Comparison of ENCODE assay signal across 1 cellular context in the genomic region with DNA sequence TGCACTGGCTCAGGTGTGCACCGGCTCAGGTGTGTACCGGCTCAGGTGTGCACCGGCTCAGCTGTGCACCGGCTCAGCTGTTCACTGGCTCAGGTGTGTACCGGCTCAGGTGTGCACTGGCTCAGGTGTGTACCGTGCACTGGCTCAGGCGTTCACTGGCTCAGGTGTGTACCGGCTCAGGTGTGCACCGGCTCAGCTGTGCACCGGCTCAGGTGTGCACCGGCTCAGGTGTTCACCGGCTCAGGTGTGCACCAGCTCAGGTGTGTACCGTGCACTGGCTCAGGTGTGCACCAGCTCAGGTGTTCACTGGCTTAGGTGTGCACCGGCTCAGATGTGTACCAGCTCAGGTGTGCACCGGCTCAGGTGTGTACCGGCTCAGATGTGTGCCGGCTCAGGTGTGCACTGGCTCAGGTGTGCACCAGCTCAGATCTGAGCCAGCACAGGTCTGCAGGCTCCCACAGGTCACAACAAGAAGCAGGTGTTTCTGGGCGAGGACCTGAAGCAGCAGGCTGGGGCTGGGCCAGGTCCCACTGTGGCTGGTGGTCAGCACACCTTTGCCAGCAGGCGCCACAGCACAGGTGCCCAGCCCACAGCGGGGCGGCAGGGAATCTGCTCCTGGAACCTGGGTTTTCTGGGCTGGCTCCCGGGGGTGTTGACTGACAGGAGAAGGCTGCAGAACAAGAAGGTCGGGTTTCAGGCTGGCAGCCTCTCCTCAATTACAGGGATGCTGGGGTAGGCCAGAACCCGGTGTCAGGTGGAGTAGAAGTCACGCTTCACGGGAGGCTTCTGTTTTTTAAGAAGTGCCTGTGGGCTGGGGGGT.
TF ChIP-seq lines count a peak whose summit lies in the region.

No MANE protein-coding gene starts in this region.

TF ChIP-seq in GM23338, 12 proteins besides CTCF, POLR2A, EP300 and RAD21 (continued from another document):
- TF ChIP-seq, protein P1, sequence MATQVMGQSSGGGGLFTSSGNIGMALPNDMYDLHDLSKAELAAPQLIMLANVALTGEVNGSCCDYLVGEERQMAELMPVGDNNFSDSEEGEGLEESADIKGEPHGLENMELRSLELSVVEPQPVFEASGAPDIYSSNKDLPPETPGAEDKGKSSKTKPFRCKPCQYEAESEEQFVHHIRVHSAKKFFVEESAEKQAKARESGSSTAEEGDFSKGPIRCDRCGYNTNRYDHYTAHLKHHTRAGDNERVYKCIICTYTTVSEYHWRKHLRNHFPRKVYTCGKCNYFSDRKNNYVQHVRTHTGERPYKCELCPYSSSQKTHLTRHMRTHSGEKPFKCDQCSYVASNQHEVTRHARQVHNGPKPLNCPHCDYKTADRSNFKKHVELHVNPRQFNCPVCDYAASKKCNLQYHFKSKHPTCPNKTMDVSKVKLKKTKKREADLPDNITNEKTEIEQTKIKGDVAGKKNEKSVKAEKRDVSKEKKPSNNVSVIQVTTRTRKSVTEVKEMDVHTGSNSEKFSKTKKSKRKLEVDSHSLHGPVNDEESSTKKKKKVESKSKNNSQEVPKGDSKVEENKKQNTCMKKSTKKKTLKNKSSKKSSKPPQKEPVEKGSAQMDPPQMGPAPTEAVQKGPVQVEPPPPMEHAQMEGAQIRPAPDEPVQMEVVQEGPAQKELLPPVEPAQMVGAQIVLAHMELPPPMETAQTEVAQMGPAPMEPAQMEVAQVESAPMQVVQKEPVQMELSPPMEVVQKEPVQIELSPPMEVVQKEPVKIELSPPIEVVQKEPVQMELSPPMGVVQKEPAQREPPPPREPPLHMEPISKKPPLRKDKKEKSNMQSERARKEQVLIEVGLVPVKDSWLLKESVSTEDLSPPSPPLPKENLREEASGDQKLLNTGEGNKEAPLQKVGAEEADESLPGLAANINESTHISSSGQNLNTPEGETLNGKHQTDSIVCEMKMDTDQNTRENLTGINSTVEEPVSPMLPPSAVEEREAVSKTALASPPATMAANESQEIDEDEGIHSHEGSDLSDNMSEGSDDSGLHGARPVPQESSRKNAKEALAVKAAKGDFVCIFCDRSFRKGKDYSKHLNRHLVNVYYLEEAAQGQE (IDR thresholded peaks at IDR 0.05; ENCODE audit: unreplicated experiment): no peak
- TF ChIP-seq JUNB (IDR thresholded peaks at IDR 0.05; ENCODE audit: unreplicated experiment): no peak
- no peak for TF ChIP-seq ZNF114 (CRISPR knock-in tag; IDR thresholded peaks at IDR 0.05)
- TF ChIP-seq ZNF462 (CRISPR knock-in tag; IDR thresholded peaks at IDR 0.05): no peak
- no peak for TF ChIP-seq ZNF331 (CRISPR knock-in tag; IDR thresholded peaks at IDR 0.05; ENCODE audit: low read depth)
- no peak for TF ChIP-seq POLR2AphosphoS5 (IDR thresholded peaks at IDR 0.05; ENCODE audit: low read depth)
